Comparison of ENCODE assay signal across 25 cellular contexts in genomic region chr10:74107391-74107790, GRCh38. TPM values are rescaled to one million over a fixed set of nuclear protein-coding genes. Genes with fewer than 3 reads are reported as not detected.
DNase-seq lines count a peak whose midpoint lies in the region; ATAC-seq and TF ChIP-seq lines count a peak whose summit lies in the region.
"Had no signal": no experiment of that assay in that cellular context is flagged by ENCODE, and none has a peak within 500 bp of the region (broad histone marks: within the 10 kb centered on the region; RNA-seq: fewer than 3 reads in every experiment).

No MANE protein-coding gene starts in this region.

- H3K9me2 ChIP-seq in SK-N-SH (no peaks in the 10 kb centered on the region), GM23338 (ENCODE audit: insufficient read depth) (no peaks in the 10 kb centered on the region)

- H3K4me1 Mint-ChIP-seq in GM23338: 0 out of 3 replicates have a peak, but pooled peaks cover 3% of the 10 kb centered on the region
- H3K4me1 Mint-ChIP-seq in memory B cell: no peaks in the 10 kb centered on the region
- no peaks in the 10 kb centered on the region for H3K4me1 Mint-ChIP-seq in naive thymus-derived CD8-positive, alpha-beta T cell

- H3K9me3 Mint-ChIP-seq in GM23338 (no peaks in the 10 kb centered on the region), memory B cell (no peaks in the 10 kb centered on the region)
- no peaks in the 10 kb centered on the region for H3K9me3 Mint-ChIP-seq in naive thymus-derived CD8-positive, alpha-beta T cell
- H3K9me3 Mint-ChIP-seq: activated T-helper 2 cell treated with anti-CD3 and anti-CD28 coated beads, Interferon-gamma antibody, Interleukin-2, Interleukin-4, amounts not matched to agents 10 μg/mL and 5 μg/mL and 100 μg/mL, durations not matched to agents 14 hours and 24 hours and 36 hours had no signal

- CTCF ChIA-PET in SK-N-SH (lab: Yijun Ruan, JAX): interaction anchor here (0.8 to 1.7 kb wide), 4 partner anchors 26 to 228 kb away, joined by 3 to 6 read pairs (median 4); no protein-coding TSS in a partner anchor

- POLR2A ChIA-PET in SK-N-SH (lab: Yijun Ruan, JAX): interaction anchor here (1.3 kb wide), 1 partner anchor 8 kb away, joined by 3 read pairs; no protein-coding TSS in a partner anchor
- POLR2A ChIA-PET in naive thymus-derived CD8-positive, alpha-beta T cell (lab: Charles Lee): interaction anchor here (0.5 to 0.6 kb wide), 3 partner anchors 65 to 786 kb away, joined by 3 to 5 read pairs (median 3); no protein-coding TSS in a partner anchor

- H4K20me1 ChIP-seq in SK-N-SH (ENCODE audit: insufficient read depth) (peaks cover 22% of the 10 kb centered on the region), GM23338 (replicated peaks; ENCODE audit: insufficient read depth) (peaks cover 21% of the 10 kb centered on the region)

- H3K4me2 ChIP-seq in SK-N-SH (no peak overlapping the region), GM23338 (no peak overlapping the region)

- H3K4me1 ChIP-seq in SK-N-SH (ENCODE audit: control insufficient read depth in 1 of 2, insufficient read depth in 2 of 2, low read depth in 1 of 2, low read length in 1 of 2): peaks cover 0 to 5% of the 10 kb centered on the region in 2 experiments; a peak in 2 of 4 replicates
- no peaks in the 10 kb centered on the region for H3K4me1 ChIP-seq in GM23338 (ENCODE audit: insufficient read depth)
- H3K4me1 ChIP-seq: vagina had no signal

- H3K9me3 ChIP-seq in SK-N-SH: no peaks in the 10 kb centered on the region
- H3K9me3 ChIP-seq in MG63: no peaks in the 10 kb centered on the region
- H3K9me3 ChIP-seq: esophagus squamous epithelium, heart right ventricle, psoas muscle, vagina had no signal

- peak overlapping the region; percentile 38; the same call in 1 of the 2 replicates for H3K27ac Mint-ChIP-seq in GM23338
- peak overlapping the region; percentile 62 for H3K27ac Mint-ChIP-seq in memory B cell
- H3K27ac Mint-ChIP-seq in naive thymus-derived CD8-positive, alpha-beta T cell: peak overlapping the region in 4 of 10 donors; percentile 5 to 38 (median 24)
- H3K27ac Mint-ChIP-seq: activated T-helper 2 cell treated with anti-CD3 and anti-CD28 coated beads, Interferon-gamma antibody, Interleukin-2, Interleukin-4, amounts not matched to agents 10 μg/mL and 5 μg/mL and 100 μg/mL, durations not matched to agents 14 hours and 24 hours and 36 hours had no signal

- H3K27me3 Mint-ChIP-seq in GM23338 (ENCODE audit: insufficient read depth, low read depth, poor library complexity) (peaks cover 8% of the 10 kb centered on the region), memory B cell (no peaks in the 10 kb centered on the region)
- H3K27me3 Mint-ChIP-seq in naive thymus-derived CD8-positive, alpha-beta T cell: no peaks in the 10 kb centered on the region

- H3K36me3 Mint-ChIP-seq in GM23338 (ENCODE audit: low read depth): peaks cover 100% of the 10 kb centered on the region
- H3K36me3 Mint-ChIP-seq in memory B cell: peaks cover 46% of the 10 kb centered on the region
- peaks cover 6 to 91% (median 22%) of the 10 kb centered on the region in 3 donors for H3K36me3 Mint-ChIP-seq in naive thymus-derived CD8-positive, alpha-beta T cell

- H3K27me3 ChIP-seq in SK-N-SH (ENCODE audit: insufficient read depth) (no peaks in the 10 kb centered on the region), GM23338 (ENCODE audit: insufficient read depth) (no peaks in the 10 kb centered on the region), MG63 (no peaks in the 10 kb centered on the region)
- H3K27me3 ChIP-seq: esophagus squamous epithelium, heart right ventricle, vagina had no signal

- H3K79me2 ChIP-seq in SK-N-SH (ENCODE audit: insufficient read depth) (peaks cover 77% of the 10 kb centered on the region), GM23338 (replicated peaks; ENCODE audit: insufficient read depth) (peaks cover 11% of the 10 kb centered on the region)

- peaks cover 85 to 90% of the 10 kb centered on the region in 2 experiments for H3K36me3 ChIP-seq in SK-N-SH (replicated peaks in 1 of 2; ENCODE audit: control insufficient read depth in 1 of 2, insufficient read depth in 2 of 2, low read length in 1 of 2)
- peaks cover 85% of the 10 kb centered on the region for H3K36me3 ChIP-seq in GM23338 (ENCODE audit: insufficient read depth)
- peaks cover 91% of the 10 kb centered on the region for H3K36me3 ChIP-seq in MG63

- TF ChIP-seq RAD21 in SK-N-SH (IDR thresholded peaks at IDR 0.05; ENCODE audit: low read length): no peak

- H3K27ac ChIP-seq in SK-N-SH (ENCODE audit: low read depth in 2 of 2, low read length in 1 of 2): no peak overlapping the region
- peak overlapping the region; percentile 39; the same call in 1 of the 2 replicates for H3K27ac ChIP-seq in GM23338 (ENCODE audit: low read depth)
- H3K27ac ChIP-seq in angular gyrus (ENCODE audit: low read depth, low read length): peak overlapping the region; percentile 3
- H3K27ac ChIP-seq: 22Rv1, coronary artery, GM23248, heart right ventricle, psoas muscle, vagina, VCaP had no signal

- TF ChIP-seq EP300 in SK-N-SH (IDR thresholded peaks at IDR 0.05; ENCODE audit: borderline replicate concordance in 1 of 2, low read depth in 1 of 2, low read length in 1 of 2): no peak

- no peak for TF ChIP-seq CTCF in SK-N-SH (IDR thresholded peaks at IDR 0.05)
- no peak for TF ChIP-seq CTCF in GM23338 (conservative IDR thresholded peaks at IDR 0.05; ENCODE audit: low read depth in 2 of 2)

- H3K9ac ChIP-seq in SK-N-SH: no peak overlapping the region
- H3K9ac ChIP-seq: GM23248 had no signal

- peak; percentile 3; the same call in 1 of the 3 replicates for ATAC-seq in SK-N-SH treated with all-trans-retinoic acid at 6 μM for 48 hours
- ATAC-seq in GM23338: no peak
- no peak for ATAC-seq in memory B cell (ENCODE audit: low read depth)
- no peak for ATAC-seq in naive thymus-derived CD8-positive, alpha-beta T cell
- ATAC-seq: heart right ventricle; psoas muscle; stimulated activated naive CD8-positive, alpha-beta T cell treated with anti-CD3 and anti-CD28 coated beads, Interleukin-15, Interleukin-2, amounts not matched to agents 100 U/mL and 50 U/mL, for 24 hours had no signal

- 80% methylated on average over 4 of the region's 4 CpGs for WGBS in SK-N-SH (ENCODE audit: low lambda C conversion rate)

- H2AFZ ChIP-seq in SK-N-SH (ENCODE audit: low read depth) (no peak overlapping the region), GM23338 (no peak overlapping the region)
- H2AFZ ChIP-seq: GM23248 had no signal

- H3K4me3 Mint-ChIP-seq in GM23338 (no peak overlapping the region), memory B cell (no peak overlapping the region)
- no peak overlapping the region for H3K4me3 Mint-ChIP-seq in naive thymus-derived CD8-positive, alpha-beta T cell

- H3F3A ChIP-seq in SK-N-SH (replicated peaks; ENCODE audit: insufficient read depth) (peaks cover 43% of the 10 kb centered on the region), GM23338 (replicated peaks; ENCODE audit: low read depth) (peaks cover 25% of the 10 kb centered on the region)

- DNase-seq in SK-N-SH (no peak), GM23338 (ENCODE audit: low spot score) (no peak), memory B cell (ENCODE audit: low spot score in 2 of 2) (no peak), GF-D8 (lab: John Stamatoyannopoulos, UW) (no peak), MG63 (no peak)
- no peak for DNase-seq in naive thymus-derived CD8-positive, alpha-beta T cell
- DNase-seq: activated CD4-positive, alpha-beta T cell treated with anti-CD3 and anti-CD28 coated beads, Interleukin-2, amount 50 U/mL, for 4 hours; activated CD8-positive, alpha-beta memory T cell treated with anti-CD3 and anti-CD28 coated beads, Interleukin-2, amount 50 U/mL, for 4 hours; esophagus squamous epithelium; foreskin melanocyte; GM23248; heart right ventricle; kidney glomerular epithelial cell; NCI-H1092 treated with DMSO at 0.1 percent for 48 hours; NCI-H2029; NCI-H524 treated with DMSO at 0.1 percent for 48 hours; psoas muscle; stimulated activated naive CD8-positive, alpha-beta T cell treated with anti-CD3 and anti-CD28 coated beads, Interleukin-15, Interleukin-2, amounts not matched to agents 100 U/mL and 50 U/mL, for 24 hours had no signal

- H3K4me3 ChIP-seq in SK-N-SH (ENCODE audit: low read depth in 2 of 2, low read length in 1 of 2) (no peak overlapping the region), GM23338 (no peak overlapping the region), MG63 (no peak overlapping the region)
- H3K4me3 ChIP-seq: coronary artery, esophagus squamous epithelium, GM23248, heart right ventricle, psoas muscle, vagina had no signal

TF ChIP-seq in SK-N-SH treated with all-trans-retinoic acid at 6 μM for 48 hours, 23 proteins besides CTCF, POLR2A, EP300 and RAD21 (continues in another document):
- TF ChIP-seq ZNF70 (CRISPR knock-in tag; IDR thresholded peaks at IDR 0.05): no peak

TF ChIP-seq in SK-N-SH, 30 proteins besides CTCF, POLR2A, EP300 and RAD21 (continues in another document):
- TF ChIP-seq ELF1 (IDR thresholded peaks at IDR 0.05): no peak
- TF ChIP-seq TCF12 (IDR thresholded peaks at IDR 0.05): no peak

TF ChIP-seq in GM23338, 12 proteins besides CTCF, POLR2A, EP300 and RAD21:
- TF ChIP-seq NANOG (IDR thresholded peaks at IDR 0.05; ENCODE audit: borderline replicate concordance) (no peak), ZNF114 (CRISPR knock-in tag; IDR thresholded peaks at IDR 0.05) (no peak), EZH2 (IDR thresholded peaks at IDR 0.05; ENCODE audit: low read depth, unreplicated experiment) (no peak), EZH2phosphoT487 (IDR thresholded peaks at IDR 0.05; ENCODE audit: unreplicated experiment) (no peak)

RNA-seq across cellular contexts. Expression of gene AP3M1, which starts 43.2 kb away (rescaled TPM):
- polyA plus RNA-seq in SK-N-SH (2012; rRNA removed) (17.7 and 25.8 TPM in 2 replicates), GM23338 (2016; fragmentation: Nextera tagmentation; extraction: Ambion mirVana) (10.9 and 13.8 TPM in 2 replicates)
- polyA plus RNA-seq in SK-N-SH (2012; cell fraction: cytosol; rRNA removed): 26.6 and 27.1 TPM in 2 replicates
- polyA plus RNA-seq in SK-N-SH (2012; cell fraction: nucleus; rRNA removed): 10.4 and 21.8 TPM in 2 replicates
- 33.1 and 41.7 TPM in 2 replicates for total RNA-seq in GM23338 (2014; rRNA removed; shearing (Covaris generic))
- total RNA-seq in naive thymus-derived CD8-positive, alpha-beta T cell: 10 to 100 TPM; 39.4 to 40.2 TPM
- polyA plus RNA-seq in naive thymus-derived CD8-positive, alpha-beta T cell: 10 to 100 TPM; 24.7 to 36.0 (median 28.4) TPM
- 3.6 and 5.5 TPM in 2 replicates for total RNA-seq in MG63 (2014; rRNA removed; shearing (Covaris generic); ENCODE audit: low replicate concordance)

RNA-seq across cellular contexts. Expression of gene ADK, which starts 43.6 kb away (rescaled TPM):
- polyA plus RNA-seq in SK-N-SH (2012; rRNA removed) (25.1 and 34.6 TPM in 2 replicates), GM23338 (2016; fragmentation: Nextera tagmentation; extraction: Ambion mirVana) (42.4 and 53.0 TPM in 2 replicates)
- polyA plus RNA-seq in SK-N-SH (2012; cell fraction: cytosol; rRNA removed): 43.1 and 51.1 TPM in 2 replicates
- polyA plus RNA-seq in SK-N-SH (2012; cell fraction: nucleus; rRNA removed): 6.9 and 14.4 TPM in 2 replicates
- total RNA-seq in GM23338 (2014; rRNA removed; shearing (Covaris generic)): 39.9 and 50.3 TPM in 2 replicates
- total RNA-seq in naive thymus-derived CD8-positive, alpha-beta T cell: 10 to 100 TPM; 29.6 to 32.9 TPM
- polyA plus RNA-seq in naive thymus-derived CD8-positive, alpha-beta T cell: 10 to 100 TPM; 48.7 to 52.4 (median 49.0) TPM
- total RNA-seq in MG63 (2014; rRNA removed; shearing (Covaris generic); ENCODE audit: low replicate concordance): 18.1 and 26.5 TPM in 2 replicates

Comparison
In these comparisons a context has a peak if more than half of its experiments do, and no peak if none do; other contexts are left out.
1. H3K27ac ChIP-seq: peak in GM23338 (single experiment) and angular gyrus (single experiment); none in SK-N-SH (0 of 2).